Comparison of ENCODE assay signal across 7 cellular contexts in the genomic region with DNA sequence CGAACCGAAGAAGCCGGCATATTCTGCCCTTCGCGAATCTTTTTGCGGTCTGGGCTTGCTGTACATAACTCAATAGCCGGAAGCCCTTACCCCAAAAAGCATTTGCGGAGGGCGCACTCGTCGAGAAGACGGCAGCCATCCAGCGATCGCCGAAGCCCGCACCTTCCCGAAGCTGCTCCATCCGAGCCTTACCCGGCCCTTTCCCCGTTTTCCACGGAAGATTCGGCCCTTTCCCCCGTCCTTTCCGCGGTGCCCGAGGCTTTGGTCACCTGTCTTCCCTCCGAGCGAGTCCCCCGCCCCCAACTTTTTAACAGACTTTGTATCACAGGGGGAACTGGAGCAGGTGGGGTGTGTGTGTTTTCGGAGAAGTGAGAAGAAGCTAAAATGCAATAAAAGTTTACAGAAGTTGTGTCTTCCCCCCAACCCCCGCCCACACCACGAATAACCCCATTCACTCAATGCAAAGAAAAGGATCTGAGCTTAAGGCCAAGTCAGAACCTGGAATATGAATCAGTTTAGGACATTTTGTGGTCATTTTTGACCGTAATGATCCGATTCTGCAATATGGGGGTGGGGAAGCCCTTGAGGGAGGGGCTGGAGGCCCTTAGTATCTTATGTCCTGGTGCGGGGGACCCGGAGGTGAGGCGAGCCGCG.
DNase-seq lines count a peak whose midpoint lies in the region; ATAC-seq and TF ChIP-seq lines count a peak whose summit lies in the region.

No MANE protein-coding gene starts in this region.

- POLR2A ChIA-PET in T-cell (lab: Charles Lee), result no interaction called here

- H3K9me3 Mint-ChIP-seq in T-cell, result no peaks in the 10 kb centered on the region

- no peaks in the 10 kb centered on the region for H3K36me3 ChIP-seq in GM06990 (ENCODE audit: control insufficient read depth, insufficient read depth, low read length)
- H3K36me3 ChIP-seq in skeletal muscle satellite cell (ENCODE audit: insufficient read depth, low read length), result no peaks in the 10 kb centered on the region

- H3K27ac Mint-ChIP-seq in T-cell, result no peak overlapping the region

- CTCF ChIA-PET in T-cell (lab: Charles Lee), result no interaction called here

- TF ChIP-seq CTCF in GM06990 (IDR thresholded peaks at IDR 0.05; ENCODE audit: insufficient read depth, low read length, poor library complexity, severe bottlenecking) (no peak), fibroblast of the aortic adventitia (IDR thresholded peaks at IDR 0.05; ENCODE audit: insufficient read depth, low read length) (no peak)

- H3K4me2 ChIP-seq in skeletal muscle satellite cell (ENCODE audit: low read length), result peak overlapping the region; percentile 77

- H3K9me3 ChIP-seq in skeletal muscle satellite cell (replicated peaks; ENCODE audit: low read length), result no peaks in the 10 kb centered on the region

- H3K36me3 Mint-ChIP-seq in T-cell, result no peaks in the 10 kb centered on the region

- H3K27me3 ChIP-seq in GM06990 (replicated peaks; ENCODE audit: control insufficient read depth, insufficient read depth, low read length) (peaks cover 7% of the 10 kb centered on the region), skeletal muscle satellite cell (ENCODE audit: control insufficient read depth, insufficient read depth, low read length) (peaks cover 92% of the 10 kb centered on the region)

- peaks cover 57 to 91% of the 10 kb centered on the region in 2 donors for H3K27me3 Mint-ChIP-seq in T-cell

- no peak for ATAC-seq in T-cell (replicated peaks in 1 of 4)
- no peak for ATAC-seq in HG03139 (IDR thresholded peaks at IDR 0.05; ENCODE audit: unreplicated experiment)

- no peak overlapping the region for H3K9ac ChIP-seq in skeletal muscle satellite cell (ENCODE audit: low read depth, low read length)

- H3K4me3 ChIP-seq in GM06990 (replicated peaks; ENCODE audit: low read depth, low read length) (peak overlapping the region; percentile 44), fibroblast of the aortic adventitia (ENCODE audit: low read depth, low read length) (peak overlapping the region; percentile 45), skeletal muscle satellite cell (ENCODE audit: low read length) (peak overlapping the region; percentile 54)

- H3K4me3 Mint-ChIP-seq in T-cell, result peak overlapping the region in 2 of 3 donors; percentile 74 to 79

- peaks cover 22 to 44% (median 38%) of the 10 kb centered on the region in 3 donors for H3K4me1 Mint-ChIP-seq in T-cell

- DNase-seq in GM06990 (ENCODE audit: extremely low read depth, insufficient read length) (no peak), T-cell (no peak), fibroblast of the aortic adventitia (ENCODE audit: low read depth) (no peak), NCI-H2029 (lab: John Stamatoyannopoulos, UW) (no peak), mesenteric fat pad (ENCODE audit: low spot score) (no peak)

- peaks cover 25% of the 10 kb centered on the region for H3K4me1 ChIP-seq in skeletal muscle satellite cell (ENCODE audit: control insufficient read depth, insufficient read depth, low read length)
